28 cellular contexts compared by ENCODE assay signal in genomic region chr14:76228138-76228537, GRCh38.
"Had no signal": no experiment of that assay in that cellular context is flagged by ENCODE, and none has a peak within 500 bp of the region (broad histone marks: within the 10 kb centered on the region; RNA-seq: fewer than 3 reads in every experiment).

No MANE protein-coding gene starts in this region.

- H3K27me3 Mint-ChIP-seq: naive B cell; stimulated activated naive CD8-positive, alpha-beta T cell treated with anti-CD3 and anti-CD28 coated beads, Interleukin-15, amount 100 ng/mL, for 72 hours had no signal

- DNase-seq: dorsolateral prefrontal cortex; effector CD4-positive, alpha-beta T cell; endodermal cell; heart right ventricle; hippocampal formation; left cardiac atrium; left lung; mucosa of descending colon; naive B cell; right cardiac atrium; spleen; stimulated activated CD4-positive, alpha-beta T cell treated with anti-CD3 and anti-CD28 coated beads, Interleukin-4, amount 100 ng/mL, for 4 hours; stimulated activated naive CD4-positive, alpha-beta T cell; stimulated activated naive CD8-positive, alpha-beta T cell treated with anti-CD3 and anti-CD28 coated beads, Interleukin-15, amount 100 ng/mL, for 72 hours; transverse colon; upper lobe of right lung; uterus had no signal

- H3K4me3 Mint-ChIP-seq: endodermal cell; mesothelial cell of epicardium; naive B cell; natural killer cell treated with Interleukin-12 subunit alpha and Interleukin-12 subunit beta and Interleukin-15 and Interleukin-18, amount 100 ng/mL, for 72 hours; neural crest cell; stimulated activated naive CD8-positive, alpha-beta T cell treated with anti-CD3 and anti-CD28 coated beads, Interleukin-15, amount 100 ng/mL, for 72 hours had no signal

- H3K9ac ChIP-seq: parathyroid adenoma had no signal

- H3K36me3 ChIP-seq: heart right ventricle, left lung, prostate gland, suprapubic skin, transverse colon, upper lobe of right lung, uterus had no signal

- H2AFZ ChIP-seq: parathyroid adenoma had no signal

- H3K9me3 Mint-ChIP-seq: natural killer cell treated with Interleukin-12 subunit alpha and Interleukin-12 subunit beta and Interleukin-15 and Interleukin-18, amount 100 ng/mL, for 72 hours had no signal

- H3K9me3 ChIP-seq: gastroesophageal sphincter, mucosa of descending colon, prostate gland, suprapubic skin, transverse colon, upper lobe of right lung, uterus had no signal

- H3K27ac ChIP-seq: dorsolateral prefrontal cortex, epithelial cell of prostate, esophagus muscularis mucosa, foreskin keratinocyte, gastroesophageal sphincter, heart right ventricle, left lung, parathyroid adenoma, prostate gland, skin epidermis, spleen, suprapubic skin, transverse colon, upper lobe of right lung, uterus had no signal

- H3K4me1 Mint-ChIP-seq: endodermal cell; mesothelial cell of epicardium; naive B cell; neural crest cell; stimulated activated naive CD8-positive, alpha-beta T cell treated with anti-CD3 and anti-CD28 coated beads, Interleukin-15, amount 100 ng/mL, for 72 hours had no signal

- H3K27ac Mint-ChIP-seq: endodermal cell; mesothelial cell of epicardium; naive B cell; natural killer cell treated with Interleukin-12 subunit alpha and Interleukin-12 subunit beta and Interleukin-15 and Interleukin-18, amount 100 ng/mL, for 72 hours; stimulated activated naive CD8-positive, alpha-beta T cell treated with anti-CD3 and anti-CD28 coated beads, Interleukin-15, amount 100 ng/mL, for 72 hours had no signal

- H3K4me3 ChIP-seq: dorsolateral prefrontal cortex, esophagus muscularis mucosa, gastroesophageal sphincter, heart right ventricle, left lung, mucosa of descending colon, prostate gland, skin epidermis, spleen, suprapubic skin, transverse colon, upper lobe of right lung, uterus had no signal

- H3K79me2 ChIP-seq: parathyroid adenoma had no signal

- ATAC-seq: gastroesophageal sphincter; heart right ventricle; left cardiac atrium; left lung; mucosa of descending colon; natural killer cell treated with Interleukin-12 subunit alpha and Interleukin-12 subunit beta and Interleukin-15 and Interleukin-18, amount 100 ng/mL, for 72 hours; right cardiac atrium; stimulated activated naive CD8-positive, alpha-beta T cell treated with anti-CD3 and anti-CD28 coated beads, Interleukin-15, amount 100 ng/mL, for 72 hours; upper lobe of right lung had no signal

- H3K27me3 ChIP-seq: dorsolateral prefrontal cortex, esophagus muscularis mucosa, foreskin keratinocyte, gastroesophageal sphincter, heart right ventricle, left lung, spleen, suprapubic skin, transverse colon, upper lobe of right lung, uterus had no signal

- H3K4me1 ChIP-seq: esophagus muscularis mucosa, foreskin keratinocyte, gastroesophageal sphincter, heart right ventricle, left lung, parathyroid adenoma, prostate gland, spleen, suprapubic skin, transverse colon, upper lobe of right lung, uterus had no signal
